Comparison of ENCODE assay signal across 28 cellular contexts in the genomic region with DNA sequence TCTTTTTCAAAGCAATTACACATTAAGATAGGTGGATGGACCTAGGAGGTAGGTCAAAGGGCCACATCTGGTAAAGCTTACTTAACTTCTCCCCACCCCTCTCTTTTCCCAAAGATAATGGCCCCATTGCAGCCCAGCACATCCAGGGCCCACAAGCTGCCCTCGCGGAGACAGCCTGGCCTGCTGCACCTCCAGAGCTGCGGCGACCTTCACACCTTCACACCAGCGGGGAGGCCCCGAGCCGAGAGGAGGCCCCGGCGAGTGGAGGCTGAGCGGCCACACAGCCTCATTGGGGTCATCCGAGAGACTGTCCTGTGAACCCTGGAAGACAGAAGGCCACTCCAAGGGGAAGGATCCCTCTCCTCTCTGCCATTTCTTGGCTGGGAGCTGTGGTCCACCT.
"Had no signal": no experiment of that assay in that cellular context is flagged by ENCODE, and none has a peak within 500 bp of the region (broad histone marks: within the 10 kb centered on the region; RNA-seq: fewer than 3 reads in every experiment).

No MANE protein-coding gene starts in this region.

- H3K9me3 Mint-ChIP-seq: activated CD4-positive, alpha-beta memory T cell treated with anti-CD3 and anti-CD28 coated beads for 36 hours; activated CD4-positive, alpha-beta T cell treated with anti-CD3 and anti-CD28 coated beads, Interleukin-2, amount 10 ng/mL, durations not matched to agents 24 days and 14 days; activated naive CD4-positive, alpha-beta T cell treated with anti-CD3 and anti-CD28 coated beads, Interleukin-2, amount 10 ng/mL, durations not matched to agents 7 days and 5 days; activated naive CD8-positive, alpha-beta T cell treated with anti-CD3 and anti-CD28 coated beads, Interleukin-2, amount 10 ng/mL, durations not matched to agents 7 days and 5 days; activated T-cell treated with anti-CD3 and anti-CD28 coated beads, Interleukin-2, amount 50 U/mL, for 24 hours; nephron progenitor cell; type B pancreatic cell had no signal

- H3K27ac ChIP-seq: brain microvascular endothelial cell, colonic mucosa, left lung, spleen, uterus, WERI-Rb-1 had no signal

- H3K36me3 Mint-ChIP-seq: activated CD4-positive, alpha-beta memory T cell treated with anti-CD3 and anti-CD28 coated beads for 36 hours; activated naive CD4-positive, alpha-beta T cell treated with anti-CD3 and anti-CD28 coated beads, Interleukin-2, amount 10 ng/mL, durations not matched to agents 7 days and 5 days; activated naive CD8-positive, alpha-beta T cell treated with anti-CD3 and anti-CD28 coated beads, Interleukin-2, amount 10 ng/mL, durations not matched to agents 7 days and 5 days; naive B cell; type B pancreatic cell had no signal

- H3K4me3 Mint-ChIP-seq: activated CD4-positive, alpha-beta memory T cell treated with anti-CD3 and anti-CD28 coated beads for 36 hours; activated CD4-positive, alpha-beta T cell treated with anti-CD3 and anti-CD28 coated beads, Interleukin-2, amount 10 ng/mL, durations not matched to agents 24 days and 14 days; activated naive CD4-positive, alpha-beta T cell treated with anti-CD3 and anti-CD28 coated beads, Interleukin-2, amount 10 ng/mL, durations not matched to agents 7 days and 5 days; activated naive CD8-positive, alpha-beta T cell treated with anti-CD3 and anti-CD28 coated beads, Interleukin-2, amount 10 ng/mL, durations not matched to agents 7 days and 5 days; activated T-cell treated with anti-CD3 and anti-CD28 coated beads, Interleukin-2, amount 50 U/mL, for 24 hours; naive B cell; nephron progenitor cell; T-helper 17 cell; type B pancreatic cell had no signal

- H3K4me1 ChIP-seq: colonic mucosa, left lung, spleen, uterus had no signal

- H3K9me3 ChIP-seq: ascending aorta, colonic mucosa, left lung, ovary, spleen, thoracic aorta, uterus had no signal

- H3K4me1 Mint-ChIP-seq: activated CD4-positive, alpha-beta T cell treated with anti-CD3 and anti-CD28 coated beads, Interleukin-2, amount 10 ng/mL, durations not matched to agents 24 days and 14 days; activated naive CD4-positive, alpha-beta T cell treated with anti-CD3 and anti-CD28 coated beads, Interleukin-2, amount 10 ng/mL, durations not matched to agents 7 days and 5 days; activated naive CD8-positive, alpha-beta T cell treated with anti-CD3 and anti-CD28 coated beads, Interleukin-2, amount 10 ng/mL, durations not matched to agents 7 days and 5 days; naive B cell; T-helper 17 cell had no signal

- H3K27ac Mint-ChIP-seq: activated CD4-positive, alpha-beta memory T cell treated with anti-CD3 and anti-CD28 coated beads for 36 hours; activated CD4-positive, alpha-beta T cell treated with anti-CD3 and anti-CD28 coated beads, Interleukin-2, amount 10 ng/mL, durations not matched to agents 24 days and 14 days; activated naive CD4-positive, alpha-beta T cell treated with anti-CD3 and anti-CD28 coated beads, Interleukin-2, amount 10 ng/mL, durations not matched to agents 7 days and 5 days; activated naive CD8-positive, alpha-beta T cell treated with anti-CD3 and anti-CD28 coated beads, Interleukin-2, amount 10 ng/mL, durations not matched to agents 7 days and 5 days; activated T-cell treated with anti-CD3 and anti-CD28 coated beads, Interleukin-2, amount 50 U/mL, for 24 hours; naive B cell; nephron progenitor cell; progenitor cell of endocrine pancreas; T-helper 17 cell; type B pancreatic cell had no signal

- H3K27me3 ChIP-seq: ascending aorta, brain microvascular endothelial cell, colonic mucosa, left lung, ovary, spleen, uterus had no signal

- ATAC-seq: left lung, T-helper 17 cell had no signal

- H3K27me3 Mint-ChIP-seq: activated CD4-positive, alpha-beta T cell treated with anti-CD3 and anti-CD28 coated beads, Interleukin-2, amount 10 ng/mL, durations not matched to agents 24 days and 14 days; progenitor cell of endocrine pancreas had no signal

- H3K4me3 ChIP-seq: ascending aorta, colonic mucosa, dorsolateral prefrontal cortex, left lung, ovary, spleen, uterus had no signal

- H3K36me3 ChIP-seq: brain microvascular endothelial cell, colonic mucosa, ovary, spleen, thoracic aorta, uterus, WERI-Rb-1 had no signal

- DNase-seq: activated CD4-positive, alpha-beta memory T cell treated with anti-CD3 and anti-CD28 coated beads for 36 hours; activated CD4-positive, alpha-beta T cell treated with anti-CD3 and anti-CD28 coated beads, Interleukin-2, amount 10 ng/mL, durations not matched to agents 24 days and 14 days; activated CD4-positive, CD25-positive, alpha-beta regulatory T cell treated with anti-CD3 and anti-CD28 coated beads, Interleukin-2, amount 50 U/mL, for 72 hours; activated CD8-positive, alpha-beta memory T cell treated with anti-CD3 and anti-CD28 coated beads, Interleukin-2, amount 50 U/mL, for 4 hours; activated gamma-delta T cell; activated naive CD4-positive, alpha-beta T cell treated with anti-CD3 and anti-CD28 coated beads, Interleukin-2, amount 10 ng/mL, durations not matched to agents 7 days and 5 days; activated naive CD8-positive, alpha-beta T cell treated with anti-CD3 and anti-CD28 coated beads, Interleukin-2, amount 10 ng/mL, durations not matched to agents 7 days and 5 days; activated T-cell treated with anti-CD3 and anti-CD28 coated beads, Interleukin-2, amount 50 U/mL, for 24 hours; colonic mucosa; dorsolateral prefrontal cortex; effector memory CD4-positive, alpha-beta T cell; left lung; mammary epithelial cell; naive B cell; nephron progenitor cell; ovary; retina; spleen; stimulated activated naive CD4-positive, alpha-beta T cell; T-helper 17 cell; T1000; uterus; WERI-Rb-1 had no signal
